In genomic region chr1:214727274-214727673, GRCh38 we compare ENCODE assay signal across 12 cellular contexts.
"Had no signal": no experiment of that assay in that cellular context is flagged by ENCODE, and none has a peak within 500 bp of the region (broad histone marks: within the 10 kb centered on the region; RNA-seq: fewer than 3 reads in every experiment).

No MANE protein-coding gene starts in this region.

- H3K27ac Mint-ChIP-seq: mesothelial cell of epicardium had no signal

- H3K9me3 ChIP-seq: adrenal gland, neutrophil, thyroid gland, uterus had no signal

- H3K27me3 ChIP-seq: adrenal gland, neutrophil, thyroid gland, uterus had no signal

- H3K4me1 ChIP-seq: adrenal gland, thyroid gland, uterus had no signal

- DNase-seq: activated CD4-positive, alpha-beta T cell treated with anti-CD3 and anti-CD28 coated beads, Interleukin-2, amount 50 U/mL, for 1 hour; activated CD4-positive, CD25-positive, alpha-beta regulatory T cell; activated naive CD4-positive, alpha-beta T cell treated with anti-CD3 and anti-CD28 coated beads, Interleukin-2, amount 50 U/mL, for 16 hours; activated T-cell treated with anti-CD3 and anti-CD28 coated beads, Interleukin-2, amount 50 U/mL, for 1 hour; adrenal gland; foreskin melanocyte; head of caudate nucleus; thyroid gland; uterus had no signal

- H3K36me3 ChIP-seq: adrenal gland, neutrophil, thyroid gland, uterus had no signal

- H3K27ac ChIP-seq: adrenal gland, neutrophil, skin epidermis, thyroid gland, uterus had no signal

- H3K4me3 Mint-ChIP-seq: mesothelial cell of epicardium had no signal

- H3K36me3 Mint-ChIP-seq: mesothelial cell of epicardium had no signal

- H3K4me1 Mint-ChIP-seq: mesothelial cell of epicardium had no signal

- H3K4me3 ChIP-seq: adrenal gland, skin epidermis, thyroid gland, uterus had no signal
